In the genomic region with DNA sequence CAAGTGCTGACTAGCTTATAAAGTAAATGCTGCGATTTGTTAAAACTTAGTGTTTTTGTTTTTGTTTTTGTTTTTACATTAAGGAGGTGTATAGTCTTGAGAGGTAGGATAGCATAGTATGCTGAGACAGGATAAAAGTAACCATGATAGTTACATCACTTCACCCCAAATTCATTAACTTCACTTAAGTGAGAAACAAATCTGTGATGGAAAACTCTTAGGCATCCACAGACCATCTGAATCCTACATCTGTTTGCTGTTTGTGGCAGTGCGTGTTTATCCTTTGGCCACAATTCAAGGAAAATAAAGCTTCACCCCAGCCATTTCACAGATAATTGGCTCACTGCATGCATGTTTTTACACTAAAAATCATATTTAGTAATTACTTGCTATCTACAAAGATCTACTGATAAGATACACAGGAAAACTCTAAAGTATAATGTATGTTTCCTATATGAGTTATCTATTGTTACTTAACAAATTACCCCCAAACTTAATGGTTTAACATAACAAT, we compare ENCODE assay signal across 33 cellular contexts.
"Had no signal": no experiment of that assay in that cellular context is flagged by ENCODE, and none has a peak within 500 bp of the region (broad histone marks: within the 10 kb centered on the region; RNA-seq: fewer than 3 reads in every experiment).

No MANE protein-coding gene starts in this region.

- H3K36me3 ChIP-seq: adrenal gland, ascending aorta, brain microvascular endothelial cell, breast epithelium, cardiac muscle cell had no signal

- H3K4me1 ChIP-seq: adrenal gland, ascending aorta, breast epithelium had no signal

- FAIRE-seq: astrocyte, bronchial epithelial cell, colon had no signal

- H3K4me3 ChIP-seq: adrenal gland, ascending aorta, body of pancreas, breast epithelium, cardiac muscle cell had no signal

- H3K27ac ChIP-seq: adrenal gland, ascending aorta, body of pancreas, brain microvascular endothelial cell, breast epithelium, cardiac muscle cell had no signal

- ATAC-seq: activated naive CD4-positive, alpha-beta T cell treated with anti-CD3 and anti-CD28 coated beads, Interleukin-2, amount 50 U/mL, for 72 hours; activated naive CD8-positive, alpha-beta T cell treated with anti-CD3 and anti-CD28 coated beads, Interleukin-2, amount 50 U/mL, for 24 hours; activated T-cell treated with anti-CD3 and anti-CD28 coated beads, Interleukin-2, amount 50 U/mL, for 4 hours; activated T-cell treated with anti-CD3 and anti-CD28 coated beads, Interleukin-2, amount 50 U/mL, for 72 hours; activated T-helper 17 cell treated with anti-CD3 and anti-CD28 coated beads, Interleukin-2, amount 50 U/mL, for 72 hours; body of pancreas had no signal

- DNase-seq: activated effector memory CD4-positive, alpha-beta T cell treated with anti-CD3 and anti-CD28 coated beads, Interleukin-2, amount 50 U/mL, for 16 hours; activated effector memory CD4-positive, alpha-beta T cell treated with Interleukin-2 at 50 U/mL for 16 hours; activated gamma-delta T cell; activated gamma-delta T cell treated with Interleukin-2 at 50 U/mL for 16 hours; activated naive CD4-positive, alpha-beta T cell; activated naive CD4-positive, alpha-beta T cell treated with anti-CD3 and anti-CD28 coated beads for 36 hours; activated naive CD4-positive, alpha-beta T cell treated with anti-CD3 and anti-CD28 coated beads, Interleukin-2, amount 10 ng/mL, durations not matched to agents 7 days and 5 days; activated naive CD4-positive, alpha-beta T cell treated with anti-CD3 and anti-CD28 coated beads, Interleukin-2, amount 50 U/mL, for 16 hours; activated naive CD4-positive, alpha-beta T cell treated with Interleukin-2 at 50 U/mL for 16 hours; activated naive CD8-positive, alpha-beta T cell treated with anti-CD3 and anti-CD28 coated beads for 36 hours; activated naive CD8-positive, alpha-beta T cell treated with anti-CD3 and anti-CD28 coated beads, Interleukin-2, amount 10 ng/mL, durations not matched to agents 7 days and 5 days; activated naive CD8-positive, alpha-beta T cell treated with anti-CD3 and anti-CD28 coated beads, Interleukin-2, amount 50 U/mL, for 24 hours; activated T-cell treated with anti-CD3 and anti-CD28 coated beads, Interleukin-2, amount 50 U/mL, for 4 hours; activated T-cell treated with anti-CD3 and anti-CD28 coated beads, Interleukin-2, amount 50 U/mL, for 48 hours; activated T-cell treated with anti-CD3 and anti-CD28 coated beads, Interleukin-2, amount 50 U/mL, for 72 hours; adrenal gland; amniotic stem cell; amygdala; anterior cingulate cortex; aorta; body of pancreas; brain microvascular endothelial cell; caudate nucleus; central memory CD4-positive, alpha-beta T cell; cerebellar nuclear complex had no signal

- H3K9me3 ChIP-seq: adrenal gland, ascending aorta, body of pancreas, breast epithelium had no signal

- H3K27me3 ChIP-seq: adrenal gland, ascending aorta, body of pancreas, brain microvascular endothelial cell, breast epithelium, cardiac muscle cell had no signal
